Comparison of ENCODE assay signal across 36 cellular contexts in genomic region chr16:53150769-53151168, GRCh38.
"Had no signal": no experiment of that assay in that cellular context is flagged by ENCODE, and none has a peak within 500 bp of the region (broad histone marks: within the 10 kb centered on the region; RNA-seq: fewer than 3 reads in every experiment).

No MANE protein-coding gene starts in this region.

- H3K27me3 ChIP-seq: MG63 had no signal

- H3K4me3 ChIP-seq: MG63 had no signal

- DNase-seq: Karpas-422, Kasumi-1, MG63, MM.1S, MV-4-11, NCI-H1048, NCI-H1092, NCI-H1092 treated with DMSO at 0.1 percent for 48 hours, NCI-H1105, NCI-H1105 treated with DMSO at 0.1 percent for 48 hours, NCI-H1417, NCI-H1417 treated with DMSO at 0.1 percent for 48 hours, NCI-H1436, NCI-H1436 treated with DMSO at 0.1 percent for 48 hours, NCI-H146, NCI-H1694, NCI-H1694 treated with DMSO at 0.1 percent for 48 hours, NCI-H187, NCI-H187 treated with DMSO at 0.1 percent for 48 hours, NCI-H1930, NCI-H2029, NCI-H2029 treated with DMSO at 0.1 percent for 48 hours, NCI-H2081, NCI-H2081 treated with DMSO at 0.1 percent for 48 hours, NCI-H2107, NCI-H2171, NCI-H2171 treated with DMSO at 0.1 percent for 48 hours, NCI-H2227 treated with DMSO at 0.1 percent for 48 hours, NCI-H226, NCI-H345, NCI-H446, NCI-H446 treated with DMSO at 0.1 percent for 48 hours, NCI-H510A, NCI-H510A treated with DMSO at 0.1 percent for 48 hours, NCI-H524, NCI-H524 treated with DMSO at 0.1 percent for 48 hours had no signal
